ENCODE assay signal across 9 cellular contexts in the genomic region with DNA sequence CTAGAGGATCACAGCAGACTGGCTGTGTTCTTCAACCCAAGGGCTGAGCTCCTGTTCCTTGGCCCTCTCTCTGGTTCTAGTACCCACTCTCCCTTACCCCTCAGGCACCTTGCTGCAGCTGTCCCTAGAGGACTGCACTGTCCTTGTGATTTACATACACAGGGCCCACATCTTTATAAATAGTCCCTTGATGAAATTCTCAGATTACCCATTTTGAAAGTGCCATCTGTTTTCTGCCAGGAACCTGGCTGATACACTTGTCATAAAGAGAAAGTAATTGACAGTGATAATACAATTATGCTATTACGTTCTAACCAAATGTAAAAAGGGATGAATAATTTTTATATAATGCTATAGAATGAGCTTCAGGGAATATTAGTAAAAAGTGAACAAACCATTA. TPM values are rescaled to one million over a fixed set of nuclear protein-coding genes. Genes with fewer than 3 reads are reported as not detected.
A peak's percentile ranks its signal among the peaks of the same experiment; 100 is the strongest.
DNase-seq lines count a peak whose midpoint lies in the region; ATAC-seq and TF ChIP-seq lines count a peak whose summit lies in the region.
"Had no signal": no experiment of that assay in that cellular context is flagged by ENCODE, and none has a peak within 500 bp of the region (broad histone marks: within the 10 kb centered on the region; RNA-seq: fewer than 3 reads in every experiment).

No MANE protein-coding gene starts in this region.

- DNase-seq in activated T-cell treated with anti-CD3 and anti-CD28 coated beads, Interleukin-2, amount 50 U/mL, for 4 hours: no peak
- DNase-seq in Peyer's patch (no peak), NCI-H2227 treated with DMSO at 0.1 percent for 48 hours (lab: John Stamatoyannopoulos, UW) (no peak), AG08395 (ENCODE audit: low spot score) (no peak)
- DNase-seq: GDM1 had no signal

- H3K4me1 ChIP-seq in Peyer's patch: no peaks in the 10 kb centered on the region

- no peak for TF ChIP-seq POLR2A in Peyer's patch (IDR thresholded peaks at IDR 0.05)

- H3K27me3 ChIP-seq in Peyer's patch: no peaks in the 10 kb centered on the region

- no peak overlapping the region for H3K4me3 ChIP-seq in Peyer's patch

- no peak overlapping the region for H3K27ac ChIP-seq in Peyer's patch

- no peaks in the 10 kb centered on the region for H3K36me3 Mint-ChIP-seq in nephron (ENCODE audit: low read depth)
- H3K36me3 Mint-ChIP-seq in activated T-cell treated with anti-CD3 and anti-CD28 coated beads, Interleukin-2, amount 50 U/mL, for 4 hours (ENCODE audit: insufficient read depth): no peaks in the 10 kb centered on the region

- no peaks in the 10 kb centered on the region for H3K36me3 ChIP-seq in Peyer's patch

- no peak for TF ChIP-seq CTCF in nephron (IDR thresholded peaks at IDR 0.05; ENCODE audit: unreplicated experiment in 3 of 3)
- TF ChIP-seq CTCF in Peyer's patch (IDR thresholded peaks at IDR 0.05): no peak

- H3K27ac Mint-ChIP-seq in nephron: peak overlapping the region; percentile 86 to 100 (median 93)

- no peak overlapping the region for H3K4me3 Mint-ChIP-seq in nephron
- H3K4me3 Mint-ChIP-seq in activated T-cell treated with anti-CD3 and anti-CD28 coated beads, Interleukin-2, amount 50 U/mL, for 4 hours: no peak overlapping the region

- H3K27me3 Mint-ChIP-seq in nephron (ENCODE audit: low read depth): no peaks in the 10 kb centered on the region
- H3K27me3 Mint-ChIP-seq in activated T-cell treated with anti-CD3 and anti-CD28 coated beads, Interleukin-2, amount 50 U/mL, for 4 hours (ENCODE audit: low read depth): peaks cover 3% of the 10 kb centered on the region

- H3K9me3 ChIP-seq in Peyer's patch: no peaks in the 10 kb centered on the region

- no peaks in the 10 kb centered on the region for H3K9me3 Mint-ChIP-seq in nephron
- H3K9me3 Mint-ChIP-seq in activated T-cell treated with anti-CD3 and anti-CD28 coated beads, Interleukin-2, amount 50 U/mL, for 4 hours: no peaks in the 10 kb centered on the region

- peaks cover 62% of the 10 kb centered on the region for H3K4me1 Mint-ChIP-seq in nephron
- no peaks in the 10 kb centered on the region for H3K4me1 Mint-ChIP-seq in activated T-cell treated with anti-CD3 and anti-CD28 coated beads, Interleukin-2, amount 50 U/mL, for 4 hours (ENCODE audit: low read depth)

- peak; percentile 95 for ATAC-seq in GM18867 (IDR thresholded peaks at IDR 0.05; ENCODE audit: unreplicated experiment)
- peak; percentile 91 for ATAC-seq in HG02610 (IDR thresholded peaks at IDR 0.05; ENCODE audit: unreplicated experiment)
- peak; percentile 75 for ATAC-seq in HG03575 (IDR thresholded peaks at IDR 0.05; ENCODE audit: extremely low read depth, insufficient number of reproducible peaks, low FRiP score, unreplicated experiment)
- ATAC-seq in activated T-cell treated with anti-CD3 and anti-CD28 coated beads, Interleukin-2, amount 50 U/mL, for 4 hours: no peak

RNA-seq across cellular contexts. Expression of a gene that starts 16.5 kb away (rescaled TPM):
- total RNA-seq in activated T-cell treated with anti-CD3 and anti-CD28 coated beads, Interleukin-2, amount 50 U/mL, for 4 hours: 1 to 10 TPM; 2.0 to 2.6 (median 2.3) TPM
- 100 to 1,000 TPM in 1 of 4 donors, 10 to 100 TPM in 3; 47.6 to 177 (median 68.6) TPM for total RNA-seq in Peyer's patch

RNA-seq across cellular contexts. Expression of a gene that starts 55.2 kb away (rescaled TPM):
- 10 to 100 TPM; 89.0 to 94.3 (median 91.7) TPM for total RNA-seq in activated T-cell treated with anti-CD3 and anti-CD28 coated beads, Interleukin-2, amount 50 U/mL, for 4 hours
- total RNA-seq in Peyer's patch: 100 to 1,000 TPM in 3 of 4 donors, 10 to 100 TPM in 1; 99.9 to 161 (median 126) TPM

Comparison
In these comparisons a context has a peak if more than half of its experiments do, and no peak if none do; other contexts are left out.
1. ATAC-seq: peak in GM18867 (single experiment), HG02610 (single experiment) and HG03575 (single experiment); none in activated T-cell treated with anti-CD3 and anti-CD28 coated beads, Interleukin-2, amount 50 U/mL, for 4 hours (0 of 2).
2. RNA of a gene that starts 16.5 kb away (total RNA-seq): 47.6 to 177 TPM in Peyer's patch; 2.0 to 2.6 TPM in activated T-cell treated with anti-CD3 and anti-CD28 coated beads, Interleukin-2, amount 50 U/mL, for 4 hours; every median in the first group is over 10 times any median in the second.